ENCODE assay signal across 22 cellular contexts in the genomic region with DNA sequence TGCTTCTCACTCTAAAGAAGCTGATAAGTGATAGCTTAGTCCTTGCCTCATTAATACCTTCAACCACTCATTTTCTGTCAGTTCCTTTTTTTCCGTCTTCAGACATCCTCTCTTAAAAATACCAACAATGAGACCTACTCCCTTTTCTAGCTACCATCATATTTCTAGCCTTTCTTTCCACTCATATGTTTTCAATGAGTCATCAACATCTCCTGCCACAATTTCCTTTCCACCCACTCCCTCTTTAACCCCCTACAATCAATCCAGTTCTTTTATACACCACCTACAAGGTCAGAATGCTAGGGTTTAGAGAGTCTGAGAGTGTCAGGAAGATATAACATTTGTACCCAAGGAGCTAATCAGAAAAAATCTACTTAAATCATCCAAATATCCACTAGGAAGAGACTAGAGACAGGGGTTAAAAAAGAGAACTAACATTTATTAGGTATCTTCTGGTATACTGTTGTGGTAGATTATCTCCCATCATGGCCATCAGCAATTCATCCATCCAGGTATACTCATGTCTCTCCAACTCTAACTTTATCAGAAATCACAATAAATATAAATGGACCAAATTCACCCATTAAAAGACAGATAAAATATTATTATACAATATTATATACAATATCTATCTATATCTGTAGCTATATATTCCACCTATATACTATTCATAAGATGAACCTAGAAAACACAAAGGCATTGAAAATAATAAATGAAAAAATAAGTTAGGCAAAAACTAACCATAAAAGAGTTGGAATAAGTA. TPM values are rescaled to one million over a fixed set of nuclear protein-coding genes. Genes with fewer than 3 reads are reported as not detected.
A peak's percentile ranks its signal among the peaks of the same experiment; 100 is the strongest.
DNase-seq lines count a peak whose midpoint lies in the region.
"Had no signal": no experiment of that assay in that cellular context is flagged by ENCODE, and none has a peak within 500 bp of the region (broad histone marks: within the 10 kb centered on the region; RNA-seq: fewer than 3 reads in every experiment).

No MANE protein-coding gene starts in this region.

- no peak overlapping the region for H3K27ac ChIP-seq in ACC112 (ENCODE audit: low read depth, low read length)
- H3K27ac ChIP-seq: ovary, thoracic aorta, VCaP had no signal

- no peaks in the 10 kb centered on the region for H3K27me3 ChIP-seq in ACC112 (ENCODE audit: insufficient read depth, low read length)
- H3K27me3 ChIP-seq: ovary had no signal

- DNase-seq in HT1080 (ENCODE audit: low read depth) = peak; percentile 98
- DNase-seq in RPMI7951 (ENCODE audit: low read depth) = peak; percentile 84
- DNase-seq in glomerular visceral epithelial cell (ENCODE audit: extremely low spot score) = peak; percentile 21
- no peak for DNase-seq in globus pallidus (ENCODE audit: low spot score)
- no peak for DNase-seq in AG08395 (ENCODE audit: low spot score)
- no peak for DNase-seq in NCI-H510A (lab: John Stamatoyannopoulos, UW)
- no peak for DNase-seq in GDM1 (lab: John Stamatoyannopoulos, UW)
- DNase-seq: activated CD4-positive, alpha-beta T cell treated with anti-CD3 and anti-CD28 coated beads, Interleukin-2, amount 50 U/mL, for 1 hour; activated CD8-positive, alpha-beta memory T cell treated with anti-CD3 and anti-CD28 coated beads, Interleukin-2, amount 50 U/mL, for 48 hours; activated effector memory CD4-positive, alpha-beta T cell treated with anti-CD3 and anti-CD28 coated beads, Interleukin-2, amount 50 U/mL, for 16 hours; amygdala; CD4-positive, CD25-positive, alpha-beta regulatory T cell; effector CD4-positive, alpha-beta T cell; mesendoderm; naive B cell; NCI-H2171 treated with DMSO at 0.1 percent for 48 hours; NCI-H82; ovary; T-helper 1 cell had no signal

- H2AFZ ChIP-seq in ACC112 (ENCODE audit: low read length, unreplicated experiment) = peak overlapping the region; percentile 27

- no peaks in the 10 kb centered on the region for H3K4me1 ChIP-seq in ACC112 (ENCODE audit: control insufficient read depth, insufficient read depth, low read length, unreplicated experiment)

- peaks cover 12% of the 10 kb centered on the region; the same call in 1 of the 2 replicates for H3K36me3 ChIP-seq in ACC112 (ENCODE audit: insufficient read depth, low read length)
- H3K36me3 ChIP-seq: ovary, thoracic aorta had no signal

- no peak overlapping the region for H3K4me3 ChIP-seq in ACC112 (ENCODE audit: low read depth, low read length)
- H3K4me3 ChIP-seq: ovary, thoracic aorta had no signal

- no peaks in the 10 kb centered on the region for H3K79me2 ChIP-seq in ACC112 (ENCODE audit: control insufficient read depth, insufficient read depth, low read length, unreplicated experiment)

RNA-seq across cellular contexts. Expression of gene MYLK, which starts 42.5 kb away (rescaled TPM):
- total RNA-seq in HT1080 (2014; rRNA removed; shearing (Covaris generic)) = 185 and 197 TPM in 2 replicates
- 91.8 and 104 TPM in 2 replicates for polyA plus RNA-seq in HT1080 (2015; cell fraction: cytosol; rRNA removed)
- 372 and 471 TPM in 2 replicates for polyA plus RNA-seq in HT1080 (2015; cell fraction: nucleus; rRNA removed)
- 94.7 and 103 TPM in 2 replicates for total RNA-seq in RPMI7951 (2014; rRNA removed; shearing (Covaris generic))

Comparison
In these comparisons a context has a peak if more than half of its experiments do, and no peak if none do; other contexts are left out.
1. DNase-seq: peak in HT1080 (single experiment), RPMI7951 (single experiment) and glomerular visceral epithelial cell (single experiment); none in globus pallidus (single experiment), AG08395 (single experiment), NCI-H510A (single experiment) and GDM1 (single experiment).